ENCODE assay signal across 9 cellular contexts in genomic region chr10:79758297-79758993, GRCh38. TPM values are rescaled to one million over a fixed set of nuclear protein-coding genes. Genes with fewer than 3 reads are reported as not detected.
DNase-seq lines count a peak whose midpoint lies in the region; ATAC-seq, FAIRE-seq and TF ChIP-seq lines count a peak whose summit lies in the region.
"Not testable (repeated sequence)": the region's sequence is repeated elsewhere in the genome, so short reads cannot be mapped to it uniquely, and the experiment has no call there.
"Had no signal": no experiment of that assay in that cellular context is flagged by ENCODE, and none has a peak within 500 bp of the region (broad histone marks: within the 10 kb centered on the region; RNA-seq: fewer than 3 reads in every experiment).

No MANE protein-coding gene starts in this region.

- intact Hi-C loops in mucosa of descending colon (cut with DNase I, micrococcal nuclease) = not testable (repeated sequence)

- not testable (repeated sequence) for H3K9me3 ChIP-seq in AG04450 (ENCODE audit: control insufficient read depth, insufficient read depth, low read length); WERI-Rb-1 (ENCODE audit: severe bottlenecking); mucosa of descending colon

- not testable (repeated sequence) for H3K4me1 ChIP-seq in mucosa of descending colon (ENCODE audit: low read depth)

- TF ChIP-seq CTCF in AG04450 (IDR thresholded peaks at IDR 0.05; ENCODE audit: low read depth, low read length) (0 out of 2 replicates have a peak, but pooled peaks have one; percentile 9), WERI-Rb-1 (IDR thresholded peaks at IDR 0.05; ENCODE audit: low read depth, low read length) (peak; percentile 47), bronchial epithelial cell (IDR thresholded peaks at IDR 0.05; ENCODE audit: insufficient read depth, low read length, severe bottlenecking) (peak; percentile 18)
- not testable (repeated sequence) for TF ChIP-seq CTCF in mucosa of descending colon (IDR thresholded peaks at IDR 0.05)

- not testable (repeated sequence) for H3K4me3 ChIP-seq in AG04450 (ENCODE audit: low read depth, low read length); WERI-Rb-1 (ENCODE audit: low read depth, low read length); bronchial epithelial cell (ENCODE audit: low read depth, low read length); mucosa of descending colon

- H3K27me3 ChIP-seq in AG04450 (ENCODE audit: control insufficient read depth, insufficient read depth, low read length); WERI-Rb-1 (ENCODE audit: insufficient read depth, low read depth, severe bottlenecking); bronchial epithelial cell (ENCODE audit: control insufficient read depth, insufficient read depth, low read length): not testable (repeated sequence)

- FAIRE-seq in bronchial epithelial cell (lab: Jason Lieb, UNC) = not testable (repeated sequence)

- POLR2A ChIA-PET in AG04450 (lab: Yijun Ruan, JAX); HEK293T (lab: Yijun Ruan, JAX): not testable (repeated sequence)

- DNase-seq in AG04450 (ENCODE audit: low read depth, low spot score) = not testable (repeated sequence)
- peak; percentile 10 for DNase-seq in ELF-1 (ENCODE audit: low read depth, low spot score)
- peak; percentile 4 for DNase-seq in HEK293T (ENCODE audit: extremely low spot score)
- DNase-seq in NCI-H226 = peak; percentile 2
- DNase-seq in WERI-Rb-1 = peak; percentile 24
- DNase-seq in bronchial epithelial cell (ENCODE audit: low read depth) = peak; percentile 20
- DNase-seq in glomerular visceral epithelial cell (ENCODE audit: extremely low spot score) = peak; percentile 3
- DNase-seq in mucosa of descending colon = peak in 2 of 3 donors; percentile 21 to 36

- H3K36me3 ChIP-seq in WERI-Rb-1; bronchial epithelial cell (ENCODE audit: control insufficient read depth, insufficient read depth, low read length); mucosa of descending colon (ENCODE audit: low read depth): not testable (repeated sequence)

- ATAC-seq in mucosa of descending colon = peak; percentile 74

- not testable (repeated sequence) for H3K27ac ChIP-seq in AG04450 (ENCODE audit: low read depth, low read length); WERI-Rb-1

- CTCF ChIA-PET in AG04450 (lab: Charles Lee); HEK293T (lab: Yijun Ruan, JAX): not testable (repeated sequence)

RNA-seq across cellular contexts. Expression of gene NUTM2B, which starts 55.4 kb away (rescaled TPM):
- polyA plus RNA-seq in AG04450 (2011; rRNA removed) = 0.11 TPM in 1 of 2 replicates, not detected in the other
- polyA minus RNA-seq in AG04450 (2011; rRNA and poly(A)+ RNA removed) = not detected in 2 replicates
- total RNA-seq in bronchial epithelial cell (0.26 and 1.0 TPM in 2 replicates), mucosa of descending colon (1 to 10 TPM in 2 of 3 donors, under 1 TPM in 1; 0.87 to 2.8 (median 1.0) TPM)
- total RNA-seq: astrocyte had no signal
